ENCODE assay signal across 8 cellular contexts in the genomic region with DNA sequence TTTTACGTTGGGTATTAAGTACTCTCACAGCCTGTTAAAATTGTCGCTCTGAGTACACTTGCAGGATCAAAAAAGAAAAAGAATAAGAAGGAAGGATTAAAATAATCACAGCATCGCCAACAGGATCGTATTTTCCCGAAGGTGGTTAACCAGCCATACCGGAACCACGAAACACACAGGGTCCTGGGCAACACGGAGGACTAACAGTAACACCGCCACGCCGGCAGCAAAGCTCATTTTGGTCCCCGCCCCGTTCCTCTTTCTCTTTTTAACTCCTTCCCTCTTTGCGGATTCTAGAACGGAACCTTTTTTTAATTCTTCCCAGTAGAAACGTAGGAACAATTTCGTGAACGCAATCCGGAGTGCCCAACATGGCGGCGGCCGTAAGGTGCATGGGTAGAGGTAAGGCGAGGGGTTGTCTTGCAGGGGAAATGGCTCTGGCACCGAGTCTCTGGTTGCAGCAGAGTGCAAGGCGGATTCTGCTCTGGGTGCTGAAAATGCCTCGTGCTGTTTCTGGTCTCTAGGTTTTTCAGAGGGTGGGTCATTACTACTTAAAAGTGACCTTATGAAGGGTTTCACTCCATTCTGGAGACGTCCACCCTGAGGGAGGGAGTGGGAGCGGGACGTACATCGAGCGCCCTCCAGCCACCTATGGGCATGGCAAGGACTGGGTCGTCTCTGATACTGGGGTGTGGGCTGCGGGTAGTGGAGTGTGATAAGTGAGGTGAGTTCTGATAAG. TPM values are rescaled to one million over a fixed set of nuclear protein-coding genes. Genes with fewer than 3 reads are reported as not detected.
DNase-seq lines count a peak whose midpoint lies in the region; ATAC-seq and TF ChIP-seq lines count a peak whose summit lies in the region.

A gene (plus strand): TSS at position 353 of the 739 bp plus-strand sequence. CDS start 19 bp downstream, at position 372.

- CTCF ChIA-PET in GM10248 (lab: Yijun Ruan, JAX), result interaction anchor here (0.7 to 2.6 kb wide), 9 partner anchors 10 to 131 kb away, joined by 3 to 11 read pairs (median 4); no protein-coding TSS in a partner anchor

- TF ChIP-seq CTCF in GM10248 (IDR thresholded peaks at IDR 0.05; ENCODE audit: control extremely low read depth, extremely low read depth, low read depth, missing control alignments), result peak; percentile 24
- TF ChIP-seq CTCF in osteoblast (IDR thresholded peaks at IDR 0.05; ENCODE audit: extremely low read depth, low read depth, low read length), result no peak
- no peak for TF ChIP-seq CTCF in thoracic aorta (IDR thresholded peaks at IDR 0.05)

- peak within 1 kb of the TSS; percentile 91 for H3K4me2 ChIP-seq in osteoblast (ENCODE audit: insufficient read depth, low read length)

- H3K36me3 ChIP-seq in osteoblast (ENCODE audit: insufficient read depth, low read length) (no peaks in the 10 kb centered on the region), thoracic aorta (no peaks in the 10 kb centered on the region)

- peaks cover 45% of the 10 kb centered on the region for H3K79me2 ChIP-seq in osteoblast (ENCODE audit: insufficient read depth, low read length)

- no peaks in the 10 kb centered on the region for H3K27me3 Mint-ChIP-seq in activated naive CD8-positive, alpha-beta T cell

- H2AFZ ChIP-seq in osteoblast (ENCODE audit: low read length), result peak within 1 kb of the TSS; percentile 95

- peak; percentile 80 for DNase-seq in GM10248 (ENCODE audit: extremely low spot score)
- DNase-seq in NCI-H1105 (lab: John Stamatoyannopoulos, UW), result peak; percentile 87
- peak; percentile 98 for DNase-seq in SKM-1 treated with dmso at 0.1 percent for 144 hours (lab: John Stamatoyannopoulos, UW; ENCODE audit: unreplicated experiment)
- peak; percentile 96 for DNase-seq in glomerular visceral epithelial cell (ENCODE audit: extremely low spot score)
- peak; percentile 90 for DNase-seq in osteoblast (ENCODE audit: insufficient read length, low spot score, missing footprints)
- DNase-seq in thoracic aorta (ENCODE audit: low spot score), result peak; percentile 74

- H3K4me3 ChIP-seq in osteoblast (ENCODE audit: insufficient read depth, low read length) (peak within 1 kb of the TSS; percentile 99), thoracic aorta (peak within 1 kb of the TSS; percentile 90)

- H3K4me1 ChIP-seq in osteoblast (ENCODE audit: insufficient read depth, low read length) (peaks cover 12% of the 10 kb centered on the region), thoracic aorta (ENCODE audit: control insufficient read depth in 1 of 2, low read depth in 2 of 2) (peaks cover 5 to 14% of the 10 kb centered on the region in 2 donors)

- no peaks in the 10 kb centered on the region for H3K27me3 ChIP-seq in osteoblast (ENCODE audit: insufficient read depth, low read length)
- H3K27me3 ChIP-seq in thoracic aorta (replicated peaks; ENCODE audit: insufficient read depth), result no peaks in the 10 kb centered on the region

- peak within 1 kb of the TSS; percentile 98 for H3K4me3 Mint-ChIP-seq in activated naive CD8-positive, alpha-beta T cell

- peaks cover 67% of the 10 kb centered on the region for H3K4me1 Mint-ChIP-seq in activated naive CD8-positive, alpha-beta T cell (ENCODE audit: low read depth)

- no peaks in the 10 kb centered on the region for H4K20me1 ChIP-seq in osteoblast (ENCODE audit: insufficient read depth, low read length)

- peaks cover 5% of the 10 kb centered on the region for H3K36me3 Mint-ChIP-seq in activated naive CD8-positive, alpha-beta T cell

- H3K9me3 Mint-ChIP-seq in activated naive CD8-positive, alpha-beta T cell (ENCODE audit: low read depth), result no peaks in the 10 kb centered on the region

- H3K27ac ChIP-seq in osteoblast (ENCODE audit: low read depth, low read length) (peak within 1 kb of the TSS; percentile 98), thoracic aorta (peak within 1 kb of the TSS; percentile 94 to 98)

- no peaks in the 10 kb centered on the region for H3K9me3 ChIP-seq in osteoblast (ENCODE audit: low read depth, low read length)
- H3K9me3 ChIP-seq in thoracic aorta, result no peaks in the 10 kb centered on the region

- peak within 1 kb of the TSS; percentile 99 for H3K27ac Mint-ChIP-seq in activated naive CD8-positive, alpha-beta T cell

- ATAC-seq in HG02623 (IDR thresholded peaks at IDR 0.05; ENCODE audit: unreplicated experiment) (peak; percentile 79), thoracic aorta (ENCODE audit: insufficient number of reproducible peaks, low FRiP score, low read depth) (peak; percentile 75)

- POLR2A ChIA-PET in GM10248 (lab: Yijun Ruan, JAX), result interaction anchor here (0.6 to 1.5 kb wide), 3 partner anchors 10 to 42 kb away, joined by 3 to 9 read pairs (median 5); no protein-coding TSS in a partner anchor

RNA-seq across cellular contexts. Expression of the gene that starts here (rescaled TPM):
- 23.2 and 25.3 TPM in 2 replicates for total RNA-seq in osteoblast
- 10 to 100 TPM in 1 of 2 donors, 1 to 10 TPM in 1; 6.1 to 22.5 TPM for total RNA-seq in thoracic aorta

Comparison
In these comparisons a context has a peak if more than half of its experiments do, and no peak if none do; other contexts are left out.
1. Peak in every context shown above with its lines: DNase-seq, ATAC-seq, H3K4me3 ChIP-seq and H3K27ac ChIP-seq.